ENCODE assay signal across 8 cellular contexts in genomic region chr12:95116773-95117172, GRCh38. TPM values are rescaled to one million over a fixed set of nuclear protein-coding genes. Genes with fewer than 3 reads are reported as not detected.
DNase-seq lines count a peak whose midpoint lies in the region; ATAC-seq and TF ChIP-seq lines count a peak whose summit lies in the region.

No MANE protein-coding gene starts in this region.

- peak overlapping the region in 1 of 10 donors; percentile 51 for H3K27ac Mint-ChIP-seq in naive thymus-derived CD8-positive, alpha-beta T cell
- H3K27ac Mint-ChIP-seq in natural killer cell treated with Interleukin-12 subunit alpha and Interleukin-12 subunit beta and Interleukin-15 and Interleukin-18, amount 100 ng/mL, for 72 hours = no peak overlapping the region

- no peak for TF ChIP-seq POLR2A in right lobe of liver (IDR thresholded peaks at IDR 0.05)

- no peaks in the 10 kb centered on the region for H4K20me1 ChIP-seq in SK-N-SH (ENCODE audit: insufficient read depth)

- peaks cover 6% of the 10 kb centered on the region for H3K79me2 ChIP-seq in SK-N-SH (ENCODE audit: insufficient read depth)

- H3K27me3 ChIP-seq in SK-N-SH (ENCODE audit: insufficient read depth) = no peaks in the 10 kb centered on the region
- H3K27me3 ChIP-seq in right lobe of liver = no peaks in the 10 kb centered on the region

- H3K4me1 ChIP-seq in SK-N-SH (ENCODE audit: control insufficient read depth in 1 of 2, insufficient read depth in 2 of 2, low read depth in 1 of 2, low read length in 1 of 2) (peaks cover 0 to 28% of the 10 kb centered on the region in 2 experiments; a peak in 3 of 4 replicates), right lobe of liver (peaks cover 0 to 4% (median 0%) of the 10 kb centered on the region in 4 donors)

- DNase-seq in SK-N-SH (no peak), NCI-H1694 treated with DMSO at 0.1 percent for 48 hours (lab: John Stamatoyannopoulos, UW) (no peak), right lobe of liver (no peak), superior temporal gyrus (ENCODE audit: extremely low spot score) (no peak)
- no peak for DNase-seq in naive thymus-derived CD8-positive, alpha-beta T cell
- DNase-seq in natural killer cell treated with Interleukin-12 subunit alpha and Interleukin-12 subunit beta and Interleukin-15 and Interleukin-18, amount 100 ng/mL, for 72 hours (ENCODE audit: low spot score) = no peak

- POLR2A ChIA-PET in SK-N-SH (lab: Yijun Ruan, JAX) = no interaction called here
- POLR2A ChIA-PET in naive thymus-derived CD8-positive, alpha-beta T cell (lab: Charles Lee) = no interaction called here

- TF ChIP-seq CTCF in SK-N-SH (IDR thresholded peaks at IDR 0.05) (no peak), right lobe of liver (IDR thresholded peaks at IDR 0.05) (no peak)

- H3K4me2 ChIP-seq in SK-N-SH = peak overlapping the region; percentile 54; the same call in 1 of the 2 replicates

- H3K9me3 Mint-ChIP-seq in naive thymus-derived CD8-positive, alpha-beta T cell = no peaks in the 10 kb centered on the region
- no peaks in the 10 kb centered on the region for H3K9me3 Mint-ChIP-seq in natural killer cell treated with Interleukin-12 subunit alpha and Interleukin-12 subunit beta and Interleukin-15 and Interleukin-18, amount 100 ng/mL, for 72 hours

- CTCF ChIA-PET in SK-N-SH (lab: Yijun Ruan, JAX) = interaction anchor here (0.7 to 3.8 kb wide), 32 partner anchors 9 to 570 kb away, joined by 3 to 41 read pairs (median 6); partner anchors contain the start of genes FGD6, NR2C1 and VEZT

- ATAC-seq in GM18517 (IDR thresholded peaks at IDR 0.05; ENCODE audit: unreplicated experiment) (peak; percentile 50), HG02588 (IDR thresholded peaks at IDR 0.05; ENCODE audit: unreplicated experiment) (peak; percentile 33), right lobe of liver (no peak)
- ATAC-seq in naive thymus-derived CD8-positive, alpha-beta T cell = peak; percentile 12 to 33
- ATAC-seq in natural killer cell treated with Interleukin-12 subunit alpha and Interleukin-12 subunit beta and Interleukin-15 and Interleukin-18, amount 100 ng/mL, for 72 hours = no peak

- H3K4me1 Mint-ChIP-seq in naive thymus-derived CD8-positive, alpha-beta T cell = no peaks in the 10 kb centered on the region
- peaks cover 0 to 4% of the 10 kb centered on the region in 2 donors for H3K4me1 Mint-ChIP-seq in natural killer cell treated with Interleukin-12 subunit alpha and Interleukin-12 subunit beta and Interleukin-15 and Interleukin-18, amount 100 ng/mL, for 72 hours (ENCODE audit: low read depth in 2 of 2)

- H3K36me3 ChIP-seq in SK-N-SH (replicated peaks in 1 of 2; ENCODE audit: control insufficient read depth in 1 of 2, insufficient read depth in 2 of 2, low read length in 1 of 2) (peaks cover 0 to 7% of the 10 kb centered on the region in 2 experiments), right lobe of liver (no peaks in the 10 kb centered on the region)

- H3K4me3 ChIP-seq in SK-N-SH (ENCODE audit: low read depth in 2 of 2, low read length in 1 of 2) = no peak overlapping the region
- no peak overlapping the region for H3K4me3 ChIP-seq in right lobe of liver

- H3K27ac ChIP-seq in SK-N-SH (ENCODE audit: low read depth in 2 of 2, low read length in 1 of 2) (no peak overlapping the region), right lobe of liver (no peak overlapping the region)

- H3K9me3 ChIP-seq in SK-N-SH = no peaks in the 10 kb centered on the region
- no peaks in the 10 kb centered on the region for H3K9me3 ChIP-seq in right lobe of liver

- no peak overlapping the region for H2AFZ ChIP-seq in SK-N-SH (ENCODE audit: low read depth)

- intact Hi-C loops in right lobe of liver (cut with DNase I) = loop anchor here (10.0 kb wide), 2 partner anchors 218 to 418 kb away; no protein-coding TSS in a partner anchor

- H3K4me3 Mint-ChIP-seq in naive thymus-derived CD8-positive, alpha-beta T cell = no peak overlapping the region
- H3K4me3 Mint-ChIP-seq in natural killer cell treated with Interleukin-12 subunit alpha and Interleukin-12 subunit beta and Interleukin-15 and Interleukin-18, amount 100 ng/mL, for 72 hours = no peak overlapping the region

- H3F3A ChIP-seq in SK-N-SH (replicated peaks; ENCODE audit: insufficient read depth) = peaks cover 27% of the 10 kb centered on the region

- 76% methylated on average over 3 of the region's 3 CpGs for WGBS in SK-N-SH (ENCODE audit: low lambda C conversion rate)
- 38% methylated on average over 3 of the region's 3 CpGs for WGBS in right lobe of liver (ENCODE audit: insufficient coverage, low coverage, low lambda C conversion rate, missing lambda C conversion rate)

- no peak for TF ChIP-seq RAD21 in SK-N-SH (IDR thresholded peaks at IDR 0.05; ENCODE audit: low read length)

- no peak overlapping the region; the same call in 1 of the 2 replicates for H3K9ac ChIP-seq in SK-N-SH

- no peaks in the 10 kb centered on the region for H3K36me3 Mint-ChIP-seq in naive thymus-derived CD8-positive, alpha-beta T cell
- no peaks in the 10 kb centered on the region for H3K36me3 Mint-ChIP-seq in natural killer cell treated with Interleukin-12 subunit alpha and Interleukin-12 subunit beta and Interleukin-15 and Interleukin-18, amount 100 ng/mL, for 72 hours

- H3K27me3 Mint-ChIP-seq in naive thymus-derived CD8-positive, alpha-beta T cell = no peaks in the 10 kb centered on the region
- no peaks in the 10 kb centered on the region for H3K27me3 Mint-ChIP-seq in natural killer cell treated with Interleukin-12 subunit alpha and Interleukin-12 subunit beta and Interleukin-15 and Interleukin-18, amount 100 ng/mL, for 72 hours

- TF ChIP-seq EP300 in SK-N-SH (IDR thresholded peaks at IDR 0.05; ENCODE audit: borderline replicate concordance in 1 of 2, low read depth in 1 of 2, low read length in 1 of 2) = no peak

- no peaks in the 10 kb centered on the region for H3K9me2 ChIP-seq in SK-N-SH

TF ChIP-seq in SK-N-SH, 30 proteins besides CTCF, POLR2A, EP300 and RAD21:
- no peak for TF ChIP-seq JUND (IDR thresholded peaks at IDR 0.05)
- TF ChIP-seq TAF1 (IDR thresholded peaks at IDR 0.05; ENCODE audit: borderline replicate concordance, low read depth, low read length) = no peak
- no peak for TF ChIP-seq ELF1 (IDR thresholded peaks at IDR 0.05)
- TF ChIP-seq, protein P1, sequence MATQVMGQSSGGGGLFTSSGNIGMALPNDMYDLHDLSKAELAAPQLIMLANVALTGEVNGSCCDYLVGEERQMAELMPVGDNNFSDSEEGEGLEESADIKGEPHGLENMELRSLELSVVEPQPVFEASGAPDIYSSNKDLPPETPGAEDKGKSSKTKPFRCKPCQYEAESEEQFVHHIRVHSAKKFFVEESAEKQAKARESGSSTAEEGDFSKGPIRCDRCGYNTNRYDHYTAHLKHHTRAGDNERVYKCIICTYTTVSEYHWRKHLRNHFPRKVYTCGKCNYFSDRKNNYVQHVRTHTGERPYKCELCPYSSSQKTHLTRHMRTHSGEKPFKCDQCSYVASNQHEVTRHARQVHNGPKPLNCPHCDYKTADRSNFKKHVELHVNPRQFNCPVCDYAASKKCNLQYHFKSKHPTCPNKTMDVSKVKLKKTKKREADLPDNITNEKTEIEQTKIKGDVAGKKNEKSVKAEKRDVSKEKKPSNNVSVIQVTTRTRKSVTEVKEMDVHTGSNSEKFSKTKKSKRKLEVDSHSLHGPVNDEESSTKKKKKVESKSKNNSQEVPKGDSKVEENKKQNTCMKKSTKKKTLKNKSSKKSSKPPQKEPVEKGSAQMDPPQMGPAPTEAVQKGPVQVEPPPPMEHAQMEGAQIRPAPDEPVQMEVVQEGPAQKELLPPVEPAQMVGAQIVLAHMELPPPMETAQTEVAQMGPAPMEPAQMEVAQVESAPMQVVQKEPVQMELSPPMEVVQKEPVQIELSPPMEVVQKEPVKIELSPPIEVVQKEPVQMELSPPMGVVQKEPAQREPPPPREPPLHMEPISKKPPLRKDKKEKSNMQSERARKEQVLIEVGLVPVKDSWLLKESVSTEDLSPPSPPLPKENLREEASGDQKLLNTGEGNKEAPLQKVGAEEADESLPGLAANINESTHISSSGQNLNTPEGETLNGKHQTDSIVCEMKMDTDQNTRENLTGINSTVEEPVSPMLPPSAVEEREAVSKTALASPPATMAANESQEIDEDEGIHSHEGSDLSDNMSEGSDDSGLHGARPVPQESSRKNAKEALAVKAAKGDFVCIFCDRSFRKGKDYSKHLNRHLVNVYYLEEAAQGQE (IDR thresholded peaks at IDR 0.05; ENCODE audit: low read depth, low read length) = no peak
- TF ChIP-seq RXRA (IDR thresholded peaks at IDR 0.05; ENCODE audit: borderline replicate concordance, low read depth) = no peak
- TF ChIP-seq RCOR1 (IDR thresholded peaks at IDR 0.05; ENCODE audit: low read length) = no peak
- TF ChIP-seq POLR2AphosphoS5 (IDR thresholded peaks at IDR 0.05; ENCODE audit: low read depth, low read length) = no peak
- TF ChIP-seq NFIC (IDR thresholded peaks at IDR 0.05; ENCODE audit: borderline replicate concordance) = no peak
- no peak for TF ChIP-seq MEF2A (IDR thresholded peaks at IDR 0.05; ENCODE audit: borderline replicate concordance, low read depth)
- TF ChIP-seq YY1 (IDR thresholded peaks at IDR 0.05; ENCODE audit: low read depth) = no peak
- no peak for TF ChIP-seq CHD2 (IDR thresholded peaks at IDR 0.05; ENCODE audit: low read length, partially characterized antibody)
- TF ChIP-seq, protein P2, sequence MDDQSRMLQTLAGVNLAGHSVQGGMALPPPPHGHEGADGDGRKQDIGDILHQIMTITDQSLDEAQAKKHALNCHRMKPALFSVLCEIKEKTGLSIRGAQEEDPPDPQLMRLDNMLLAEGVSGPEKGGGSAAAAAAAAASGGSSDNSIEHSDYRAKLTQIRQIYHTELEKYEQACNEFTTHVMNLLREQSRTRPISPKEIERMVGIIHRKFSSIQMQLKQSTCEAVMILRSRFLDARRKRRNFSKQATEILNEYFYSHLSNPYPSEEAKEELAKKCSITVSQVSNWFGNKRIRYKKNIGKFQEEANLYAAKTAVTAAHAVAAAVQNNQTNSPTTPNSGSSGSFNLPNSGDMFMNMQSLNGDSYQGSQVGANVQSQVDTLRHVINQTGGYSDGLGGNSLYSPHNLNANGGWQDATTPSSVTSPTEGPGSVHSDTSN (IDR thresholded peaks at IDR 0.05) = no peak
- TF ChIP-seq FOSL2 (IDR thresholded peaks at IDR 0.05; ENCODE audit: borderline replicate concordance, low read depth) = no peak
- no peak for TF ChIP-seq SMC3 (IDR thresholded peaks at IDR 0.05; ENCODE audit: low read depth, low read length)

RNA-seq across cellular contexts. Expression of gene NR2C1, which starts 43.4 kb away (rescaled TPM):
- polyA plus RNA-seq in SK-N-SH (2012; rRNA removed) = 15.9 and 19.1 TPM in 2 replicates
- 7.6 and 9.0 TPM in 2 replicates for polyA plus RNA-seq in SK-N-SH (2012; cell fraction: cytosol; rRNA removed)
- polyA plus RNA-seq in SK-N-SH (2012; cell fraction: nucleus; rRNA removed) = 45.0 and 103 TPM in 2 replicates
- 10 to 100 TPM; 42.9 to 59.0 TPM for total RNA-seq in naive thymus-derived CD8-positive, alpha-beta T cell
- 1 to 10 TPM; 3.3 to 7.1 (median 5.9) TPM for polyA plus RNA-seq in naive thymus-derived CD8-positive, alpha-beta T cell
- 10 to 100 TPM; 19.0 to 40.2 (median 21.1) TPM for total RNA-seq in right lobe of liver
- total RNA-seq in natural killer cell treated with Interleukin-12 subunit alpha and Interleukin-12 subunit beta and Interleukin-15 and Interleukin-18, amount 100 ng/mL, for 72 hours = 10 to 100 TPM; 27.0 to 52.8 TPM

Comparison
In these comparisons a context has a peak if more than half of its experiments do, and no peak if none do; other contexts are left out.
1. ATAC-seq: peak in GM18517 (single experiment), HG02588 (single experiment) and naive thymus-derived CD8-positive, alpha-beta T cell (2 of 2); none in right lobe of liver (0 of 4) and natural killer cell treated with Interleukin-12 subunit alpha and Interleukin-12 subunit beta and Interleukin-15 and Interleukin-18, amount 100 ng/mL, for 72 hours (0 of 2).